ENCODE assay signal across 9 cellular contexts in the genomic region with DNA sequence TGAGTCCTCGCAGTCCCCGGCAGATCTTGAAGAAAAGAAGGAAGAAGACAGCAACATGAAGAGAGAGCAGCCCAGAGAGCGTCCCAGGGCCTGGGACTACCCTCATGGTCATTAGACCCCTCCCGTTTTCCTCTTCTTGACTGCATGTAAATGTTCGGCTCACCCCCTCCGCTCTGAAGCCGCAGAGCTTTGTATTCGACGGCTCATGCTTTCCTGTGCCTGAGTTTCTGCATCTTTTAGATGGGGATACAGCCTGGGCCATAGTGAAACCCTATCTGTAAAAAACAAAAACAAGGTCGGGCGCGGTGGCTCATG. TPM values are rescaled to one million over a fixed set of nuclear protein-coding genes. Genes with fewer than 3 reads are reported as not detected.
DNase-seq lines count a peak whose midpoint lies in the region; ATAC-seq, FAIRE-seq and TF ChIP-seq lines count a peak whose summit lies in the region.
"Had no signal": no experiment of that assay in that cellular context is flagged by ENCODE, and none has a peak within 500 bp of the region (broad histone marks: within the 10 kb centered on the region; RNA-seq: fewer than 3 reads in every experiment).

No MANE protein-coding gene starts in this region.

- peak overlapping the region; percentile 64 for H3K4me2 ChIP-seq in astrocyte (ENCODE audit: low read length)
- H3K4me2 ChIP-seq: BLaER1 had no signal

- peak overlapping the region; percentile 87 for H3K27ac Mint-ChIP-seq in HFFc6
- peak overlapping the region; percentile 85 for H3K27ac Mint-ChIP-seq in astrocyte (ENCODE audit: unreplicated experiment)

- H3K27ac ChIP-seq in astrocyte (ENCODE audit: low read depth, low read length): peak overlapping the region; percentile 74
- peak overlapping the region; percentile 57 for H3K27ac ChIP-seq in mesodermal cell (ENCODE audit: low read depth, low read length, severe bottlenecking)
- H3K27ac ChIP-seq in thoracic aorta: peak overlapping the region; percentile 46 to 55
- H3K27ac ChIP-seq: BLaER1 had no signal

- H3K9me3 ChIP-seq in astrocyte (ENCODE audit: insufficient read depth, low read depth, low read length): no peaks in the 10 kb centered on the region
- H3K9me3 ChIP-seq in mesodermal cell (ENCODE audit: control insufficient read depth, low read length): no peaks in the 10 kb centered on the region
- no peaks in the 10 kb centered on the region for H3K9me3 ChIP-seq in thoracic aorta
- H3K9me3 ChIP-seq: BLaER1 had no signal

- peaks cover 3% of the 10 kb centered on the region; the same call in 1 of the 2 replicates for H3K27me3 Mint-ChIP-seq in HFFc6 (ENCODE audit: insufficient read depth)
- H3K27me3 Mint-ChIP-seq in astrocyte (ENCODE audit: low read depth, unreplicated experiment): no peaks in the 10 kb centered on the region

- peaks cover 30% of the 10 kb centered on the region for H3K4me1 Mint-ChIP-seq in HFFc6 (ENCODE audit: low read depth)
- peaks cover 35% of the 10 kb centered on the region for H3K4me1 Mint-ChIP-seq in astrocyte (ENCODE audit: low read depth, unreplicated experiment)

- 47 to 55% methylated on average over 9 to 12 of the region's 12 CpGs for WGBS in mesodermal cell (ENCODE audit: insufficient coverage in 2 of 2), 2 experiments

- no peaks in the 10 kb centered on the region for H4K20me1 ChIP-seq in astrocyte (ENCODE audit: insufficient read depth, low read length)
- H4K20me1 ChIP-seq: BLaER1 had no signal

- no peaks in the 10 kb centered on the region for H3K36me3 ChIP-seq in astrocyte (ENCODE audit: insufficient read depth, low read length)
- no peaks in the 10 kb centered on the region for H3K36me3 ChIP-seq in mesodermal cell (ENCODE audit: control insufficient read depth, insufficient read depth, low read length)
- no peaks in the 10 kb centered on the region for H3K36me3 ChIP-seq in thoracic aorta
- H3K36me3 ChIP-seq: BLaER1 had no signal

- H3K4me3 Mint-ChIP-seq in HFFc6 (peak overlapping the region; percentile 57), astrocyte (ENCODE audit: unreplicated experiment) (no peak overlapping the region)

- no peak for FAIRE-seq in astrocyte (lab: Jason Lieb, UNC)

- DNase-seq in HFFc6: no peak
- DNase-seq in astrocyte (ENCODE audit: low read depth): no peak
- no peak for DNase-seq in thoracic aorta (ENCODE audit: low spot score)
- no peak for DNase-seq in stimulated activated CD4-positive, alpha-beta T cell treated with anti-CD3 and anti-CD28 coated beads, Interleukin-1b, Interleukin-23, amount 100 ng/mL, for 48 hours
- no peak for DNase-seq in activated CD4-positive, alpha-beta T cell treated with anti-CD3 and anti-CD28 coated beads, Interleukin-2, amount 50 U/mL, for 48 hours
- DNase-seq: activated gamma-delta T cell had no signal

- H3K79me2 ChIP-seq in astrocyte (ENCODE audit: insufficient read depth, low read length): no peaks in the 10 kb centered on the region

- no peak for TF ChIP-seq CTCF in HFFc6 (IDR thresholded peaks at IDR 0.05)
- TF ChIP-seq CTCF in astrocyte (IDR thresholded peaks at IDR 0.05; ENCODE audit: insufficient read depth, low read depth, low read length): no peak
- no peak for TF ChIP-seq CTCF in thoracic aorta (IDR thresholded peaks at IDR 0.05)

- H2AFZ ChIP-seq in astrocyte (ENCODE audit: low read depth, low read length): peak overlapping the region; percentile 14

- ATAC-seq in thoracic aorta (ENCODE audit: insufficient number of reproducible peaks, low FRiP score, low read depth) (no peak), HG03045 (IDR thresholded peaks at IDR 0.05; ENCODE audit: unreplicated experiment) (no peak)

- peak overlapping the region; percentile 42 for H3K9ac ChIP-seq in astrocyte (ENCODE audit: low read length)
- H3K9ac ChIP-seq: BLaER1 had no signal

- H3K36me3 Mint-ChIP-seq in HFFc6 (ENCODE audit: low read depth): no peaks in the 10 kb centered on the region
- H3K36me3 Mint-ChIP-seq in astrocyte (ENCODE audit: low read depth, unreplicated experiment): peaks cover 10% of the 10 kb centered on the region

- H3K27me3 ChIP-seq in astrocyte (ENCODE audit: insufficient read depth, low read length) (no peaks in the 10 kb centered on the region), thoracic aorta (replicated peaks; ENCODE audit: insufficient read depth) (no peaks in the 10 kb centered on the region)
- H3K27me3 ChIP-seq: BLaER1 had no signal

- H3K9me3 Mint-ChIP-seq in HFFc6: no peaks in the 10 kb centered on the region
- H3K9me3 Mint-ChIP-seq in astrocyte (ENCODE audit: unreplicated experiment): peaks cover 7% of the 10 kb centered on the region

- H3K4me1 ChIP-seq in astrocyte (ENCODE audit: insufficient read depth, low read length): peaks cover 24% of the 10 kb centered on the region
- H3K4me1 ChIP-seq in mesodermal cell (ENCODE audit: control insufficient read depth, insufficient read depth, low read length, poor library complexity, severe bottlenecking): peaks cover 11% of the 10 kb centered on the region
- H3K4me1 ChIP-seq in thoracic aorta (ENCODE audit: control insufficient read depth in 1 of 2, low read depth in 2 of 2): peaks cover 4 to 20% of the 10 kb centered on the region in 2 donors

- no peak overlapping the region for H3K4me3 ChIP-seq in astrocyte (ENCODE audit: insufficient read depth, low read depth, low read length)
- H3K4me3 ChIP-seq in mesodermal cell (ENCODE audit: extremely low read depth, insufficient read depth, low read length, poor library complexity, severe bottlenecking): no peak overlapping the region
- H3K4me3 ChIP-seq in thoracic aorta: peak overlapping the region; percentile 0
- H3K4me3 ChIP-seq: BLaER1 had no signal

RNA-seq across cellular contexts. Expression of a gene that starts 7.7 kb away (rescaled TPM):
- total RNA-seq in HFFc6 (2021; fragmentation: NEBNext Ultra II Directional; extraction: Animal tissue kit (Norgen Biotek cat#: 25700)): 1 to 10 TPM; 1.6 to 2.9 (median 2.4) TPM
- 78.7 and 87.1 TPM in 2 replicates for total RNA-seq in astrocyte
- 0.37 TPM for polyA plus RNA-seq in mesodermal cell (2013, experiment 1 of 2)
- polyA plus RNA-seq in mesodermal cell (2013, experiment 2 of 2): 0.30 TPM
- total RNA-seq in thoracic aorta: 1 to 10 TPM; 4.1 to 8.3 TPM

RNA-seq across cellular contexts. Expression of a gene that starts 47.1 kb away (rescaled TPM):
- under 1 TPM; 0.14 to 0.43 (median 0.29) TPM for total RNA-seq in HFFc6 (2021; fragmentation: NEBNext Ultra II Directional; extraction: Animal tissue kit (Norgen Biotek cat#: 25700))
- 0.79 TPM in 1 of 2 replicates, not detected in the other for total RNA-seq in astrocyte
- polyA plus RNA-seq in mesodermal cell (2013, experiment 1 of 2): 0.63 TPM
- 0.15 TPM for polyA plus RNA-seq in mesodermal cell (2013, experiment 2 of 2)
- 1 to 10 TPM in 1 of 2 donors, under 1 TPM in 1; 0.41 to 2.2 TPM for total RNA-seq in thoracic aorta
